1 cellular context compared by ENCODE assay signal in the genomic region with DNA sequence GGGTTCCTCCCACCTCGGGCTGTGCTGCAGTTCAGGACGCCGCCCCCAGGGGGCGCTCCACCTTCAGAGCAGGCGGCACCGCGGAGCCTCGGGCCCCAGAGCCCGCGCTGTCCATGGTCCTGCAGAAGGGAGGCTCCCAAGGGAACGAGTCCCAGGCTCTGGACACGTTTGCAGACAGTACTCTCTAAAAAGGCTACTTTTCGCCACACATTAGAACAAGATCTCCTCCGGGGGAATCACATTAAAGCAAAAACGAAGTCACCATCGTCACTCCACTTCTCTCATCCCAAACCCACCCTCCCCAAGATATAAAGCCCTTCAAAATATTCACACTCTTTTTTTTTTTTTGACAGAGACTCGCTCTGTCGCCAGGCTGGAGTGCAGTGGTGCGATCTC.
TF ChIP-seq lines count a peak whose summit lies in the region.

No MANE protein-coding gene starts in this region.

TF ChIP-seq in HepG2, 621 proteins besides CTCF, POLR2A, EP300 and RAD21 (continued from another document and continues in another):
- TF ChIP-seq STAG1 (CRISPR knock-in tag; IDR thresholded peaks at IDR 0.05): peak; percentile 84
- peak; percentile 96 for TF ChIP-seq ZFP36L1 (CRISPR knock-in tag; IDR thresholded peaks at IDR 0.05)
- peak; percentile 96 for TF ChIP-seq RELA (CRISPR knock-in tag; IDR thresholded peaks at IDR 0.05)
- TF ChIP-seq ZNF766 (CRISPR knock-in tag; IDR thresholded peaks at IDR 0.05; ENCODE audit: borderline replicate concordance): peak; percentile 97
- TF ChIP-seq, protein P1, sequence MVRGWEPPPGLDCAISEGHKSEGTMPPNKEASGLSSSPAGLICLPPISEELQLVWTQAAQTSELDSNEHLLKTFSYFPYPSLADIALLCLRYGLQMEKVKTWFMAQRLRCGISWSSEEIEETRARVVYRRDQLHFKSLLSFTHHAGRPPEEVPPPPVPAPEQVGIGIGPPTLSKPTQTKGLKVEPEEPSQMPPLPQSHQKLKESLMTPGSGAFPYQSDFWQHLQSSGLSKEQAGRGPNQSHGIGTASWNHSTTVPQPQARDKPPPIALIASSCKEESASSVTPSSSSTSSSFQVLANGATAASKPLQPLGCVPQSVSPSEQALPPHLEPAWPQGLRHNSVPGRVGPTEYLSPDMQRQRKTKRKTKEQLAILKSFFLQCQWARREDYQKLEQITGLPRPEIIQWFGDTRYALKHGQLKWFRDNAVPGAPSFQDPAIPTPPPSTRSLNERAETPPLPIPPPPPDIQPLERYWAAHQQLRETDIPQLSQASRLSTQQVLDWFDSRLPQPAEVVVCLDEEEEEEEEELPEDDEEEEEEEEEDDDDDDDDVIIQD (CRISPR knock-in tag; IDR thresholded peaks at IDR 0.05; ENCODE audit: low read depth): peak; percentile 76; the same call in 1 of the 2 replicates
- TF ChIP-seq, protein P2, sequence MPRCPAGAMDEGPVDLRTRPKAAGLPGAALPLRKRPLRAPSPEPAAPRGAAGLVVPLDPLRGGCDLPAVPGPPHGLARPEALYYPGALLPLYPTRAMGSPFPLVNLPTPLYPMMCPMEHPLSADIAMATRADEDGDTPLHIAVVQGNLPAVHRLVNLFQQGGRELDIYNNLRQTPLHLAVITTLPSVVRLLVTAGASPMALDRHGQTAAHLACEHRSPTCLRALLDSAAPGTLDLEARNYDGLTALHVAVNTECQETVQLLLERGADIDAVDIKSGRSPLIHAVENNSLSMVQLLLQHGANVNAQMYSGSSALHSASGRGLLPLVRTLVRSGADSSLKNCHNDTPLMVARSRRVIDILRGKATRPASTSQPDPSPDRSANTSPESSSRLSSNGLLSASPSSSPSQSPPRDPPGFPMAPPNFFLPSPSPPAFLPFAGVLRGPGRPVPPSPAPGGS (CRISPR knock-in tag; IDR thresholded peaks at IDR 0.05): peak; percentile 65; the same call in 1 of the 2 replicates
- TF ChIP-seq, protein P3, sequence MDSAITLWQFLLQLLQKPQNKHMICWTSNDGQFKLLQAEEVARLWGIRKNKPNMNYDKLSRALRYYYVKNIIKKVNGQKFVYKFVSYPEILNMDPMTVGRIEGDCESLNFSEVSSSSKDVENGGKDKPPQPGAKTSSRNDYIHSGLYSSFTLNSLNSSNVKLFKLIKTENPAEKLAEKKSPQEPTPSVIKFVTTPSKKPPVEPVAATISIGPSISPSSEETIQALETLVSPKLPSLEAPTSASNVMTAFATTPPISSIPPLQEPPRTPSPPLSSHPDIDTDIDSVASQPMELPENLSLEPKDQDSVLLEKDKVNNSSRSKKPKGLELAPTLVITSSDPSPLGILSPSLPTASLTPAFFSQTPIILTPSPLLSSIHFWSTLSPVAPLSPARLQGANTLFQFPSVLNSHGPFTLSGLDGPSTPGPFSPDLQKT (CRISPR knock-in tag; IDR thresholded peaks at IDR 0.05; ENCODE audit: borderline replicate concordance): no peak
- TF ChIP-seq, protein P4, sequence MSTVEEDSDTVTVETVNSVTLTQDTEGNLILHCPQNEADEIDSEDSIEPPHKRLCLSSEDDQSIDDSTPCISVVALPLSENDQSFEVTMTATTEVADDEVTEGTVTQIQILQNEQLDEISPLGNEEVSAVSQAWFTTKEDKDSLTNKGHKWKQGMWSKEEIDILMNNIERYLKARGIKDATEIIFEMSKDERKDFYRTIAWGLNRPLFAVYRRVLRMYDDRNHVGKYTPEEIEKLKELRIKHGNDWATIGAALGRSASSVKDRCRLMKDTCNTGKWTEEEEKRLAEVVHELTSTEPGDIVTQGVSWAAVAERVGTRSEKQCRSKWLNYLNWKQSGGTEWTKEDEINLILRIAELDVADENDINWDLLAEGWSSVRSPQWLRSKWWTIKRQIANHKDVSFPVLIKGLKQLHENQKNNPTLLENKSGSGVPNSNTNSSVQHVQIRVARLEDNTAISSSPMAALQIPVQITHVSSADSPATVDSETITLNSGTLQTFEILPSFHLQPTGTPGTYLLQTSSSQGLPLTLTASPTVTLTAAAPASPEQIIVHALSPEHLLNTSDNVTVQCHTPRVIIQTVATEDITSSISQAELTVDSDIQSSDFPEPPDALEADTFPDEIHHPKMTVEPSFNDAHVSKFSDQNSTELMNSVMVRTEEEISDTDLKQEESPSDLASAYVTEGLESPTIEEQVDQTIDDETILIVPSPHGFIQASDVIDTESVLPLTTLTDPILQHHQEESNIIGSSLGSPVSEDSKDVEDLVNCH (CRISPR knock-in tag; IDR thresholded peaks at IDR 0.05): peak; percentile 88
- TF ChIP-seq, protein P5, sequence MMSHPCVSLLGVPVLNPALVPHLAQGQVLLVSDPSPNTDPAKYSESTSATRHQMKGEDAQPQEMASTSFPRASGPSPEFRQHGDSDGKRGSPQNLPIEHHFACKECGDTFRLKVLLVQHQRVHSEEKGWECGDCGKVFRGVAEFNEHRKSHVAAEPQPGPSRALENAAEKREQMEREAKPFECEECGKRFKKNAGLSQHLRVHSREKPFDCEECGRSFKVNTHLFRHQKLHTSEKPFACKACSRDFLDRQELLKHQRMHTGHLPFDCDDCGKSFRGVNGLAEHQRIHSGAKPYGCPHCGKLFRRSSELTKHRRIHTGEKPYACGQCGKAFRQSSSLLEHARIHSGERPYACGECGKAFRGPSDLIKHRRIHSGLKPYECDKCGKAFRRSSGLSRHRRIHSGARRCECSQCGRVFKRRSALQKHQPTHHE (CRISPR knock-in tag; IDR thresholded peaks at IDR 0.05; ENCODE audit: borderline replicate concordance): peak; percentile 91
- TF ChIP-seq SRSF4 (IDR thresholded peaks at IDR 0.05; ENCODE audit: low read depth, low read length, poor library complexity, severe bottlenecking): no peak
- TF ChIP-seq NR2F1 (CRISPR knock-in tag; IDR thresholded peaks at IDR 0.05): peak in 1 of 2 experiments; percentile 16; a peak in 1 of 4 replicates
- peak; percentile 31; the same call in 1 of the 2 replicates for TF ChIP-seq HCFC1 (IDR thresholded peaks at IDR 0.05; ENCODE audit: low read depth, low read length)
- TF ChIP-seq ZNF543 (CRISPR knock-in tag; IDR thresholded peaks at IDR 0.05): peak; percentile 86
- no peak for TF ChIP-seq ZNF292 (CRISPR knock-in tag; IDR thresholded peaks at IDR 0.05; ENCODE audit: borderline replicate concordance, low read depth)
- TF ChIP-seq CBX1 (IDR thresholded peaks at IDR 0.05; ENCODE audit: low read depth): no peak
- TF ChIP-seq HDAC1 (CRISPR knock-in tag; IDR thresholded peaks at IDR 0.05): 0 out of 2 replicates have a peak, but pooled peaks have one; percentile 52
- no peak for TF ChIP-seq MTF2 (CRISPR knock-in tag; IDR thresholded peaks at IDR 0.05; ENCODE audit: borderline replicate concordance)
- TF ChIP-seq ZNF484 (CRISPR knock-in tag; IDR thresholded peaks at IDR 0.05; ENCODE audit: borderline replicate concordance, low read depth): peak; percentile 55; the same call in 1 of the 2 replicates
- TF ChIP-seq FOXA3 (CRISPR knock-in tag; IDR thresholded peaks at IDR 0.05): peak; percentile 74
- TF ChIP-seq ZNF350 (CRISPR knock-in tag; IDR thresholded peaks at IDR 0.05; ENCODE audit: borderline replicate concordance, low read depth): peak; percentile 88
- TF ChIP-seq NFYB (CRISPR knock-in tag; IDR thresholded peaks at IDR 0.05): peak; percentile 58
- TF ChIP-seq NFIC (IDR thresholded peaks at IDR 0.05; ENCODE audit: low read length): no peak
- peak; percentile 92 for TF ChIP-seq KDM5B (CRISPR knock-in tag; IDR thresholded peaks at IDR 0.05; ENCODE audit: borderline replicate concordance)
- TF ChIP-seq, protein P6, sequence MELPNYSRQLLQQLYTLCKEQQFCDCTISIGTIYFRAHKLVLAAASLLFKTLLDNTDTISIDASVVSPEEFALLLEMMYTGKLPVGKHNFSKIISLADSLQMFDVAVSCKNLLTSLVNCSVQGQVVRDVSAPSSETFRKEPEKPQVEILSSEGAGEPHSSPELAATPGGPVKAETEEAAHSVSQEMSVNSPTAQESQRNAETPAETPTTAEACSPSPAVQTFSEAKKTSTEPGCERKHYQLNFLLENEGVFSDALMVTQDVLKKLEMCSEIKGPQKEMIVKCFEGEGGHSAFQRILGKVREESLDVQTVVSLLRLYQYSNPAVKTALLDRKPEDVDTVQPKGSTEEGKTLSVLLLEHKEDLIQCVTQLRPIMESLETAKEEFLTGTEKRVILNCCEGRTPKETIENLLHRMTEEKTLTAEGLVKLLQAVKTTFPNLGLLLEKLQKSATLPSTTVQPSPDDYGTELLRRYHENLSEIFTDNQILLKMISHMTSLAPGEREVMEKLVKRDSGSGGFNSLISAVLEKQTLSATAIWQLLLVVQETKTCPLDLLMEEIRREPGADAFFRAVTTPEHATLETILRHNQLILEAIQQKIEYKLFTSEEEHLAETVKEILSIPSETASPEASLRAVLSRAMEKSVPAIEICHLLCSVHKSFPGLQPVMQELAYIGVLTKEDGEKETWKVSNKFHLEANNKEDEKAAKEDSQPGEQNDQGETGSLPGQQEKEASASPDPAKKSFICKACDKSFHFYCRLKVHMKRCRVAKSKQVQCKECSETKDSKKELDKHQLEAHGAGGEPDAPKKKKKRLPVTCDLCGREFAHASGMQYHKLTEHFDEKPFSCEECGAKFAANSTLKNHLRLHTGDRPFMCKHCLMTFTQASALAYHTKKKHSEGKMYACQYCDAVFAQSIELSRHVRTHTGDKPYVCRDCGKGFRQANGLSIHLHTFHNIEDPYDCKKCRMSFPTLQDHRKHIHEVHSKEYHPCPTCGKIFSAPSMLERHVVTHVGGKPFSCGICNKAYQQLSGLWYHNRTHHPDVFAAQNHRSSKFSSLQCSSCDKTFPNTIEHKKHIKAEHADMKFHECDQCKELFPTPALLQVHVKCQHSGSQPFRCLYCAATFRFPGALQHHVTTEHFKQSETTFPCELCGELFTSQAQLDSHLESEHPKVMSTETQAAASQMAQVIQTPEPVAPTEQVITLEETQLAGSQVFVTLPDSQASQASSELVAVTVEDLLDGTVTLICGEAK (IDR thresholded peaks at IDR 0.05): no peak
- TF ChIP-seq, protein P6 (CRISPR knock-in tag; IDR thresholded peaks at IDR 0.05): peak; percentile 86
- TF ChIP-seq RXRA (CRISPR knock-in tag; IDR thresholded peaks at IDR 0.05): peak; percentile 70; the same call in 1 of the 2 replicates
- TF ChIP-seq NCOA2 (CRISPR knock-in tag; IDR thresholded peaks at IDR 0.05): peak; percentile 83
- no peak for TF ChIP-seq HOXA7 (CRISPR knock-in tag; IDR thresholded peaks at IDR 0.05)
- TF ChIP-seq ZSCAN20 (CRISPR knock-in tag; IDR thresholded peaks at IDR 0.05; ENCODE audit: borderline replicate concordance): peak; percentile 94
- TF ChIP-seq SUZ12 (IDR thresholded peaks at IDR 0.05; ENCODE audit: low read depth, low read length): no peak
- TF ChIP-seq, protein P7, sequence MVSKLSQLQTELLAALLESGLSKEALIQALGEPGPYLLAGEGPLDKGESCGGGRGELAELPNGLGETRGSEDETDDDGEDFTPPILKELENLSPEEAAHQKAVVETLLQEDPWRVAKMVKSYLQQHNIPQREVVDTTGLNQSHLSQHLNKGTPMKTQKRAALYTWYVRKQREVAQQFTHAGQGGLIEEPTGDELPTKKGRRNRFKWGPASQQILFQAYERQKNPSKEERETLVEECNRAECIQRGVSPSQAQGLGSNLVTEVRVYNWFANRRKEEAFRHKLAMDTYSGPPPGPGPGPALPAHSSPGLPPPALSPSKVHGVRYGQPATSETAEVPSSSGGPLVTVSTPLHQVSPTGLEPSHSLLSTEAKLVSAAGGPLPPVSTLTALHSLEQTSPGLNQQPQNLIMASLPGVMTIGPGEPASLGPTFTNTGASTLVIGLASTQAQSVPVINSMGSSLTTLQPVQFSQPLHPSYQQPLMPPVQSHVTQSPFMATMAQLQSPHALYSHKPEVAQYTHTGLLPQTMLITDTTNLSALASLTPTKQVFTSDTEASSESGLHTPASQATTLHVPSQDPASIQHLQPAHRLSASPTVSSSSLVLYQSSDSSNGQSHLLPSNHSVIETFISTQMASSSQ (IDR thresholded peaks at IDR 0.05; ENCODE audit: low read depth): no peak
- TF ChIP-seq, protein P7 (CRISPR knock-in tag; IDR thresholded peaks at IDR 0.05; ENCODE audit: borderline replicate concordance): peak; percentile 23; the same call in 1 of the 2 replicates
- TF ChIP-seq JUND (CRISPR knock-in tag; IDR thresholded peaks at IDR 0.05): 0 out of 2 replicates have a peak, but pooled peaks have one; percentile 48
- TF ChIP-seq U2AF2 (IDR thresholded peaks at IDR 0.05; ENCODE audit: low read depth, low read length): no peak
- TF ChIP-seq, protein P8, sequence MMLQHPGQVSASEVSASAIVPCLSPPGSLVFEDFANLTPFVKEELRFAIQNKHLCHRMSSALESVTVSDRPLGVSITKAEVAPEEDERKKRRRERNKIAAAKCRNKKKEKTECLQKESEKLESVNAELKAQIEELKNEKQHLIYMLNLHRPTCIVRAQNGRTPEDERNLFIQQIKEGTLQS (CRISPR knock-in tag; IDR thresholded peaks at IDR 0.05): peak; percentile 90
- TF ChIP-seq NBN (conservative IDR thresholded peaks at IDR 0.05): no peak
- TF ChIP-seq KLF9 (CRISPR knock-in tag; IDR thresholded peaks at IDR 0.05; ENCODE audit: low read depth): peak; percentile 97
- TF ChIP-seq ZNF335 (CRISPR knock-in tag; IDR thresholded peaks at IDR 0.05): peak; percentile 95
